ENCODE assay signal across 2 cellular contexts in genomic region chr17:67123692-67124091, GRCh38.
TF ChIP-seq lines count a peak whose summit lies in the region.

No MANE protein-coding gene starts in this region.

TF ChIP-seq in GM12878, 131 proteins besides CTCF, POLR2A, EP300 and RAD21 (continued from another document):
- TF ChIP-seq TAF1 (IDR thresholded peaks at IDR 0.05; ENCODE audit: borderline replicate concordance, low read depth, low read length) = no peak
- TF ChIP-seq BHLHE40 (IDR thresholded peaks at IDR 0.05; ENCODE audit: borderline replicate concordance in 1 of 2, low read depth in 2 of 2, low read length in 1 of 2) = no peak
- no peak for TF ChIP-seq IRF3 (IDR thresholded peaks at IDR 0.05)
- no peak for TF ChIP-seq REST (IDR thresholded peaks at IDR 0.05; ENCODE audit: low read depth, low read length)
- peak; percentile 19; the same call in 1 of the 2 replicates for TF ChIP-seq NFIC (IDR thresholded peaks at IDR 0.05; ENCODE audit: low read depth, low read length)
- TF ChIP-seq CBX5 (IDR thresholded peaks at IDR 0.05; ENCODE audit: low read depth) = no peak
- TF ChIP-seq CHD4 (IDR thresholded peaks at IDR 0.05) = no peak
- no peak for TF ChIP-seq NR2C1 (IDR thresholded peaks at IDR 0.05)
- no peak for TF ChIP-seq SRF (IDR thresholded peaks at IDR 0.05; ENCODE audit: low read depth in 2 of 2, low read length in 2 of 2)
- no peak for TF ChIP-seq TCF3 (IDR thresholded peaks at IDR 0.05; ENCODE audit: borderline replicate concordance, insufficient read depth, low read depth, low read length)
- no peak for TF ChIP-seq PAX5 (IDR thresholded peaks at IDR 0.05; ENCODE audit: borderline replicate concordance, low read depth, low read length)
- peak; percentile 63 for TF ChIP-seq TCF7 (IDR thresholded peaks at IDR 0.05; ENCODE audit: borderline replicate concordance)
- TF ChIP-seq STAT3 (IDR thresholded peaks at IDR 0.05; ENCODE audit: low read depth, low read length) = no peak
TF ChIP-seq in GM12878: peak in this region for 3.

TF ChIP-seq in HepG2, 621 proteins besides CTCF, POLR2A, EP300 and RAD21 (continued from another document):
- TF ChIP-seq THAP7 (CRISPR knock-in tag; IDR thresholded peaks at IDR 0.05) (no peak), ZBTB40 (IDR thresholded peaks at IDR 0.05) (no peak), ZBTB40 (CRISPR knock-in tag; IDR thresholded peaks at IDR 0.05) (no peak), ZNF432 (CRISPR knock-in tag; IDR thresholded peaks at IDR 0.05; ENCODE audit: borderline replicate concordance) (no peak), RFX5 (IDR thresholded peaks at IDR 0.05; ENCODE audit: low read depth, low read length) (no peak), RERE (CRISPR knock-in tag; IDR thresholded peaks at IDR 0.05; ENCODE audit: low read depth) (no peak), ZNF597 (CRISPR knock-in tag; IDR thresholded peaks at IDR 0.05) (no peak), CEBPB (IDR thresholded peaks at IDR 0.05; ENCODE audit: borderline replicate concordance, low read depth, low read length) (no peak), PHF20 (CRISPR knock-in tag; IDR thresholded peaks at IDR 0.05) (no peak), ETV5 (CRISPR knock-in tag; IDR thresholded peaks at IDR 0.05; ENCODE audit: borderline replicate concordance) (no peak), DR1 (CRISPR knock-in tag; IDR thresholded peaks at IDR 0.05) (no peak), POGZ (CRISPR knock-in tag; IDR thresholded peaks at IDR 0.05) (no peak), ZNF260 (CRISPR knock-in tag; IDR thresholded peaks at IDR 0.05; ENCODE audit: borderline replicate concordance, low read depth) (no peak), LBX2 (CRISPR knock-in tag; IDR thresholded peaks at IDR 0.05; ENCODE audit: borderline replicate concordance) (no peak), ZSCAN25 (CRISPR knock-in tag; IDR thresholded peaks at IDR 0.05) (no peak)
